In the genomic region with DNA sequence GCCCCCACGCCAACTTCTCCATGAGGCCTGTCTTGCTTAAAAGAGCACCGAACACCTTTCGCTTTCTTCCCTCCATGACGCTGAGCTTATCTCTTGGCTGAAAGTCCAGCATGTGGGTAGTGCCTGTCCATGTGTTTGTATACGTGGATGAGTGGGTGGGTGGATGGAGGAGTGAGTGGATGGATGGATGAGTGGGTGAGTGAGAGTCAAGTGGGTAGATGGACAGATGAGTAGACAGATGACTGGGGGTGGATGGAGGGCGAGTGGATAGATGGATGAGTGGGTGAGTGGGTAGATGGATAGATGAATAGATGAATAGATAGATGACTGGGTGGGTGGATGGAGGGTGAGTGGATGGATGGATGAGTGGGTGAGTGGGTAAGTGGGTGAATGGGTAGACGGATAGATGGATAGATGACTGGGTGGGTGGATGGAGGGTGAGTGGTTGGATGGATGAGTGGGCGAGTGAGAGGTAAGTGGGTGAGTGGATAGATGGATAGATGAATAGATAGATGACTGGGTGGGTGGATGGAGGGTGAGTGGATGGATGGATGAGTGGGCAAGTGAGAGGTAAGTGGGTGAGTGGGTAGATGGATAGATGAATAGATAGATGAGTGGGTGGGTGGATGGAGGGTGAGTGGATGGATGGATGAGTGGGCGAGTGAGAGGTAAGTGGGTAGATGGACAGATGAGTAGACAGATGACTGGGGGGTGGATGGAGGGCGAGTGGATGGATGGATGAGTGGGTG, we compare ENCODE assay signal across 15 cellular contexts. TPM values are rescaled to one million over a fixed set of nuclear protein-coding genes. Genes with fewer than 3 reads are reported as not detected.
"Had no signal": no experiment of that assay in that cellular context is flagged by ENCODE, and none has a peak within 500 bp of the region (broad histone marks: within the 10 kb centered on the region; RNA-seq: fewer than 3 reads in every experiment).

No MANE protein-coding gene starts in this region.

RNA-seq across cellular contexts. Expression of a gene that starts 14.3 kb away (rescaled TPM):
- total RNA-seq: natural killer cell had no signal
- polyA plus RNA-seq: naive thymus-derived CD4-positive, alpha-beta T cell; neural cell had no signal

RNA-seq across cellular contexts. Expression of a gene that starts 36.1 kb away (rescaled TPM):
- total RNA-seq: naive thymus-derived CD4-positive, alpha-beta T cell; natural killer cell; omental fat pad; prostate gland; pulmonary artery endothelial cell; right atrium auricular region; smooth muscle cell; suprapubic skin; testis; transverse colon; upper lobe of right lung; urinary bladder; uterus had no signal
- polyA plus RNA-seq: naive thymus-derived CD4-positive, alpha-beta T cell; neural cell; ovary; smooth muscle cell had no signal

RNA-seq across cellular contexts. Expression of a gene that starts 46.7 kb away (rescaled TPM):
- total RNA-seq: naive thymus-derived CD4-positive, alpha-beta T cell; natural killer cell; omental fat pad; pulmonary artery endothelial cell; right atrium auricular region; smooth muscle cell; transverse colon; upper lobe of right lung had no signal
- polyA plus RNA-seq: naive thymus-derived CD4-positive, alpha-beta T cell; smooth muscle cell had no signal
